In genomic region chr9:136225366-136225747, GRCh38 we compare ENCODE assay signal across 11 cellular contexts. TPM values are rescaled to one million over a fixed set of nuclear protein-coding genes. Genes with fewer than 3 reads are reported as not detected.
A peak's percentile ranks its signal among the peaks of the same experiment; 100 is the strongest.
DNase-seq lines count a peak whose midpoint lies in the region; ATAC-seq and TF ChIP-seq lines count a peak whose summit lies in the region.
"Had no signal": no experiment of that assay in that cellular context is flagged by ENCODE, and none has a peak within 500 bp of the region (broad histone marks: within the 10 kb centered on the region; RNA-seq: fewer than 3 reads in every experiment).

No MANE protein-coding gene starts in this region.

- H3K27ac Mint-ChIP-seq in activated CD8-positive, alpha-beta memory T cell treated with anti-CD3 and anti-CD28 coated beads, Interleukin-2, amount 10 ng/mL, durations not matched to agents 7 days and 5 days: peak overlapping the region; percentile 12
- peak overlapping the region; percentile 47 to 78 for H3K27ac Mint-ChIP-seq in natural killer cell

- H3K4me2 ChIP-seq in Karpas-422 (ENCODE audit: low read depth, low read length, poor library complexity, severe bottlenecking): peak overlapping the region; percentile 67

- H3K27ac ChIP-seq in Karpas-422 (ENCODE audit: low read length) (peak overlapping the region; percentile 98), dorsolateral prefrontal cortex (no peak overlapping the region)

- peak overlapping the region; percentile 58 for H3K9ac ChIP-seq in Karpas-422 (ENCODE audit: low read length)

- TF ChIP-seq CTCF in natural killer cell (IDR thresholded peaks at IDR 0.05): no peak
- TF ChIP-seq CTCF in dorsolateral prefrontal cortex (IDR thresholded peaks at IDR 0.05 in 54 of 56, conservative IDR thresholded peaks at IDR 0.05 in 2 of 56; ENCODE audit: low read depth in 1 of 56, partially characterized antibody in 56 of 56): no peak

- H3K27me3 ChIP-seq in Karpas-422 (ENCODE audit: low read length) (no peaks in the 10 kb centered on the region), dorsolateral prefrontal cortex (no peaks in the 10 kb centered on the region)

- no peaks in the 10 kb centered on the region for H3K9me3 ChIP-seq in Karpas-422 (ENCODE audit: low read length)
- H3K9me3 ChIP-seq: HAP-1 had no signal

- no peaks in the 10 kb centered on the region for H3K9me2 ChIP-seq in Karpas-422 (replicated peaks; ENCODE audit: insufficient read depth, low read length)

- ATAC-seq in activated CD8-positive, alpha-beta memory T cell treated with anti-CD3 and anti-CD28 coated beads, Interleukin-2, amount 10 ng/mL, durations not matched to agents 7 days and 5 days: no peak
- ATAC-seq in GM21737 (IDR thresholded peaks at IDR 0.05; ENCODE audit: unreplicated experiment) (peak; percentile 49), natural killer cell (peak; percentile 48 to 68 (median 63))

- POLR2A ChIA-PET in HEK293T (lab: Yijun Ruan, JAX): no interaction called here

- peaks cover 9% of the 10 kb centered on the region; the same call in 1 of the 2 replicates for H3K79me2 ChIP-seq in Karpas-422 (ENCODE audit: low read length)

- H3K9me3 Mint-ChIP-seq in activated CD8-positive, alpha-beta memory T cell treated with anti-CD3 and anti-CD28 coated beads, Interleukin-2, amount 10 ng/mL, durations not matched to agents 7 days and 5 days (ENCODE audit: low read depth): no peaks in the 10 kb centered on the region
- H3K9me3 Mint-ChIP-seq in natural killer cell: no peaks in the 10 kb centered on the region

- DNase-seq in activated CD8-positive, alpha-beta memory T cell treated with anti-CD3 and anti-CD28 coated beads, Interleukin-2, amount 10 ng/mL, durations not matched to agents 7 days and 5 days: no peak
- DNase-seq in activated CD8-positive, alpha-beta memory T cell treated with anti-CD3 and anti-CD28 coated beads, Interleukin-2, amount 50 U/mL, for 48 hours: no peak
- peak; percentile 93 for DNase-seq in Karpas-422
- DNase-seq in natural killer cell: no peak
- DNase-seq in NCI-H1417 treated with DMSO at 0.1 percent for 48 hours (lab: John Stamatoyannopoulos, UW): no peak
- no peak for DNase-seq in dorsolateral prefrontal cortex
- no peak for DNase-seq in HEK293T (ENCODE audit: extremely low spot score)

- H3K4me3 ChIP-seq in Karpas-422 (ENCODE audit: low read length) (peak overlapping the region; percentile 36), dorsolateral prefrontal cortex (no peak overlapping the region)
- H3K4me3 ChIP-seq: HAP-1 had no signal

- intact Hi-C loops in natural killer cell (cut with micrococcal nuclease): no loop called here
- intact Hi-C loops in dorsolateral prefrontal cortex (cut with DNase I): no loop called here

- H3K4me3 Mint-ChIP-seq in activated CD8-positive, alpha-beta memory T cell treated with anti-CD3 and anti-CD28 coated beads, Interleukin-2, amount 10 ng/mL, durations not matched to agents 7 days and 5 days: no peak overlapping the region
- peak overlapping the region; percentile 48 for H3K4me3 Mint-ChIP-seq in natural killer cell

- peaks cover 28% of the 10 kb centered on the region; the same call in 1 of the 2 replicates for H4K20me1 ChIP-seq in Karpas-422 (ENCODE audit: insufficient read depth, low read depth, low read length)

- peaks cover 15% of the 10 kb centered on the region for H3K4me1 Mint-ChIP-seq in activated CD8-positive, alpha-beta memory T cell treated with anti-CD3 and anti-CD28 coated beads, Interleukin-2, amount 10 ng/mL, durations not matched to agents 7 days and 5 days
- peaks cover 13 to 16% of the 10 kb centered on the region in 2 donors for H3K4me1 Mint-ChIP-seq in natural killer cell

- H3K27me3 Mint-ChIP-seq in activated CD8-positive, alpha-beta memory T cell treated with anti-CD3 and anti-CD28 coated beads, Interleukin-2, amount 10 ng/mL, durations not matched to agents 7 days and 5 days: no peaks in the 10 kb centered on the region
- no peaks in the 10 kb centered on the region for H3K27me3 Mint-ChIP-seq in natural killer cell (ENCODE audit: low read depth in 2 of 2)

- CTCF ChIA-PET in activated CD8-positive, alpha-beta memory T cell treated with anti-CD3 and anti-CD28 coated beads, Interleukin-2, amount 10 ng/mL, durations not matched to agents 7 days and 5 days (lab: Charles Lee): interaction anchor here (1.0 to 1.9 kb wide), 5 partner anchors 8 to 55 kb away, joined by 3 to 6 read pairs (median 4); no protein-coding TSS in a partner anchor
- CTCF ChIA-PET in HEK293T (lab: Yijun Ruan, JAX): no interaction called here

- H2AFZ ChIP-seq in Karpas-422 (ENCODE audit: low read length): no peak overlapping the region

- no peaks in the 10 kb centered on the region for H3K36me3 Mint-ChIP-seq in activated CD8-positive, alpha-beta memory T cell treated with anti-CD3 and anti-CD28 coated beads, Interleukin-2, amount 10 ng/mL, durations not matched to agents 7 days and 5 days
- H3K36me3 Mint-ChIP-seq in natural killer cell: no peaks in the 10 kb centered on the region

- H3K4me1 ChIP-seq in Karpas-422 (ENCODE audit: low read length): peaks cover 55% of the 10 kb centered on the region
- H3K4me1 ChIP-seq: HAP-1 had no signal

- peaks cover 14% of the 10 kb centered on the region; the same call in 1 of the 2 replicates for H3K36me3 ChIP-seq in Karpas-422 (ENCODE audit: insufficient read depth, low read length)

TF ChIP-seq in HEK293T, 16 proteins besides CTCF, POLR2A, EP300 and RAD21:
- no peak for TF ChIP-seq BHLHE40 (IDR thresholded peaks at IDR 0.05; ENCODE audit: borderline replicate concordance)
- no peak for TF ChIP-seq TARDBP (IDR thresholded peaks at IDR 0.05)
- no peak for TF ChIP-seq FOXA1 (IDR thresholded peaks at IDR 0.05)
- TF ChIP-seq ARNT (IDR thresholded peaks at IDR 0.05): no peak
- TF ChIP-seq LEF1 (IDR thresholded peaks at IDR 0.05; ENCODE audit: borderline replicate concordance): no peak
- no peak for TF ChIP-seq ZNF384 (IDR thresholded peaks at IDR 0.05)
- TF ChIP-seq ELF4 (IDR thresholded peaks at IDR 0.05): no peak
- TF ChIP-seq CTBP1 (IDR thresholded peaks at IDR 0.05; ENCODE audit: borderline replicate concordance): no peak
- TF ChIP-seq PKNOX1 (IDR thresholded peaks at IDR 0.05): no peak
- no peak for TF ChIP-seq SP1 (IDR thresholded peaks at IDR 0.05)
- TF ChIP-seq NFRKB (IDR thresholded peaks at IDR 0.05): no peak
- no peak for TF ChIP-seq L3MBTL2 (conservative IDR thresholded peaks at IDR 0.05)
- TF ChIP-seq SUZ12 (IDR thresholded peaks at IDR 0.05): no peak
- TF ChIP-seq FOXM1 (IDR thresholded peaks at IDR 0.05; ENCODE audit: borderline replicate concordance): no peak
- no peak for TF ChIP-seq HDGF (IDR thresholded peaks at IDR 0.05; ENCODE audit: borderline replicate concordance)
- no peak for TF ChIP-seq FOXK2 (IDR thresholded peaks at IDR 0.05)
TF ChIP-seq in HEK293T: peak in this region for 0.

RNA-seq across cellular contexts. Expression of gene QSOX2, which starts 20.3 kb away (rescaled TPM):
- total RNA-seq in activated CD8-positive, alpha-beta memory T cell treated with anti-CD3 and anti-CD28 coated beads, Interleukin-2, amount 10 ng/mL, durations not matched to agents 7 days and 5 days: 10 to 100 TPM; 11.2 to 13.6 TPM
- total RNA-seq in Karpas-422 (2014; rRNA removed; shearing (Covaris generic); ENCODE audit: low replicate concordance): 11.3 and 18.9 TPM in 2 replicates
- total RNA-seq in natural killer cell (10 to 100 TPM; 10.8 to 16.7 (median 16.6) TPM), dorsolateral prefrontal cortex (10 to 100 TPM in 119 of 120 experiments, 1 to 10 TPM in 1; 9.6 to 20.4 (median 14.1) TPM)

RNA-seq across cellular contexts. Expression of gene LHX3, which starts 20.4 kb away (rescaled TPM):
- total RNA-seq in activated CD8-positive, alpha-beta memory T cell treated with anti-CD3 and anti-CD28 coated beads, Interleukin-2, amount 10 ng/mL, durations not matched to agents 7 days and 5 days: not detected
- not detected in 2 replicates for total RNA-seq in Karpas-422 (2014; rRNA removed; shearing (Covaris generic); ENCODE audit: low replicate concordance)
- total RNA-seq in natural killer cell: under 1 TPM in 1 of 3 donors, not detected in 2; 0.38 TPM
- under 1 TPM in 1 of 120 experiments, not detected in 119; 0.35 TPM for total RNA-seq in dorsolateral prefrontal cortex
- total RNA-seq: fibroblast of lung, mononuclear cell had no signal
